ENCODE assay signal across 9 cellular contexts in genomic region chr20:63863021-63863797, GRCh38. TPM values are rescaled to one million over a fixed set of nuclear protein-coding genes. Genes with fewer than 3 reads are reported as not detected.
DNase-seq lines count a peak whose midpoint lies in the region; ATAC-seq and TF ChIP-seq lines count a peak whose summit lies in the region.
"Had no signal": no experiment of that assay in that cellular context is flagged by ENCODE, and none has a peak within 500 bp of the region (broad histone marks: within the 10 kb centered on the region; RNA-seq: fewer than 3 reads in every experiment).

No MANE protein-coding gene starts in this region.

- H3K4me3 Mint-ChIP-seq in stimulated activated naive CD8-positive, alpha-beta T cell treated with anti-CD3 and anti-CD28 coated beads, Interleukin-15, Interleukin-2, amounts not matched to agents 100 ng/mL and 50 ng/mL, for 24 hours: peak overlapping the region; percentile 93

- H3K4me3 ChIP-seq in cardiac fibroblast (replicated peaks in 1 of 2; ENCODE audit: low read depth in 2 of 2, low read length in 2 of 2) (peak overlapping the region; percentile 37 to 96), mononuclear cell (ENCODE audit: low read length) (peak overlapping the region; percentile 90)

- H3K4me1 ChIP-seq in mononuclear cell (ENCODE audit: insufficient read depth, low read length): peaks cover 74% of the 10 kb centered on the region

- no peaks in the 10 kb centered on the region for H3K27me3 Mint-ChIP-seq in stimulated activated naive CD8-positive, alpha-beta T cell treated with anti-CD3 and anti-CD28 coated beads, Interleukin-15, Interleukin-2, amounts not matched to agents 100 ng/mL and 50 ng/mL, for 24 hours

- TF ChIP-seq CTCF in cardiac fibroblast (IDR thresholded peaks at IDR 0.05; ENCODE audit: low read depth, low read length): no peak

- no peaks in the 10 kb centered on the region for H3K9me3 ChIP-seq in mononuclear cell (ENCODE audit: low read depth, low read length)

- ATAC-seq in stimulated activated naive CD8-positive, alpha-beta T cell treated with anti-CD3 and anti-CD28 coated beads, Interleukin-15, Interleukin-2, amounts not matched to agents 100 U/mL and 50 U/mL, for 24 hours: no peak
- no peak for ATAC-seq in GM21619 (IDR thresholded peaks at IDR 0.05; ENCODE audit: unreplicated experiment)
- no peak for ATAC-seq in HG03565 (IDR thresholded peaks at IDR 0.05; ENCODE audit: unreplicated experiment)
- ATAC-seq in HG03108 (IDR thresholded peaks at IDR 0.05; ENCODE audit: unreplicated experiment): no peak
- ATAC-seq in GM21528 (IDR thresholded peaks at IDR 0.05; ENCODE audit: low FRiP score, unreplicated experiment): no peak

- H3K27ac Mint-ChIP-seq in stimulated activated naive CD8-positive, alpha-beta T cell treated with anti-CD3 and anti-CD28 coated beads, Interleukin-15, Interleukin-2, amounts not matched to agents 100 ng/mL and 50 ng/mL, for 24 hours: peak overlapping the region; percentile 96

- no peaks in the 10 kb centered on the region for H3K9me3 Mint-ChIP-seq in stimulated activated naive CD8-positive, alpha-beta T cell treated with anti-CD3 and anti-CD28 coated beads, Interleukin-15, Interleukin-2, amounts not matched to agents 100 ng/mL and 50 ng/mL, for 24 hours

- H3K27me3 ChIP-seq in mononuclear cell (ENCODE audit: insufficient read depth, low read length): no peaks in the 10 kb centered on the region

- peaks cover 17% of the 10 kb centered on the region for H3K36me3 Mint-ChIP-seq in stimulated activated naive CD8-positive, alpha-beta T cell treated with anti-CD3 and anti-CD28 coated beads, Interleukin-15, Interleukin-2, amounts not matched to agents 100 ng/mL and 50 ng/mL, for 24 hours (ENCODE audit: low read depth)

- DNase-seq in stimulated activated naive CD8-positive, alpha-beta T cell treated with anti-CD3 and anti-CD28 coated beads, Interleukin-15, Interleukin-2, amounts not matched to agents 100 U/mL and 50 U/mL, for 24 hours: no peak
- DNase-seq in cardiac fibroblast (ENCODE audit: low read depth in 2 of 2): no peak

- H3K4me1 Mint-ChIP-seq in stimulated activated naive CD8-positive, alpha-beta T cell treated with anti-CD3 and anti-CD28 coated beads, Interleukin-15, Interleukin-2, amounts not matched to agents 100 ng/mL and 50 ng/mL, for 24 hours (ENCODE audit: low read depth): peaks cover 33% of the 10 kb centered on the region

RNA-seq across cellular contexts. Expression of gene TPD52L2, which starts 1.9 kb away (rescaled TPM):
- total RNA-seq in mononuclear cell: 54.8 TPM

RNA-seq across cellular contexts. Expression of gene ABHD16B, which starts 1.9 kb away (rescaled TPM):
- total RNA-seq in mononuclear cell: not detected
- total RNA-seq: M059J had no signal

RNA-seq across cellular contexts. Expression of gene DNAJC5, which starts 31.7 kb away (rescaled TPM):
- total RNA-seq in mononuclear cell: 26.0 TPM

RNA-seq across cellular contexts. Expression of gene ZBTB46, which starts 32.1 kb away (rescaled TPM):
- total RNA-seq in mononuclear cell: 2.1 TPM
